8 cellular contexts compared by ENCODE assay signal in genomic region chr14:50335389-50335788, GRCh38. TPM values are rescaled to one million over a fixed set of nuclear protein-coding genes. Genes with fewer than 3 reads are reported as not detected.
DNase-seq lines count a peak whose midpoint lies in the region; ATAC-seq lines count a peak whose summit lies in the region.

No MANE protein-coding gene starts in this region.

- H3K4me1 ChIP-seq in esophagus (ENCODE audit: control insufficient read depth in 2 of 2, insufficient read depth in 2 of 2, low read length in 1 of 2): peaks cover 0 to 2% of the 10 kb centered on the region in 2 donors

- WGBS in esophagus, 2 donors: 24 to 28% methylated on average over 7 of the region's 7 CpGs

- DNase-seq in H7 (peak; percentile 54), NCI-H526 (lab: John Stamatoyannopoulos, UW) (peak; percentile 28 to 44), mucosa of gallbladder (ENCODE audit: low spot score) (peak; percentile 60), GDM1 (lab: John Stamatoyannopoulos, UW) (no peak), T-helper 1 cell (no peak)
- no peak for DNase-seq in activated CD8-positive, alpha-beta memory T cell treated with anti-CD3 and anti-CD28 coated beads, Interleukin-2, amount 50 U/mL, for 4 hours

- no peaks in the 10 kb centered on the region for H3K27me3 ChIP-seq in H7 (ENCODE audit: control insufficient read depth, insufficient read depth, low read length)
- no peaks in the 10 kb centered on the region for H3K27me3 ChIP-seq in esophagus (ENCODE audit: control insufficient read depth in 1 of 2, insufficient read depth in 2 of 2, low read length in 2 of 2)

- H3K36me3 ChIP-seq in H7 (replicated peaks; ENCODE audit: control insufficient read depth, insufficient read depth, low read length): no peaks in the 10 kb centered on the region
- H3K36me3 ChIP-seq in esophagus (ENCODE audit: control insufficient read depth in 2 of 2, insufficient read depth in 2 of 2, low read length in 1 of 2): no peaks in the 10 kb centered on the region

- no peaks in the 10 kb centered on the region for H3K9me3 ChIP-seq in esophagus (ENCODE audit: control insufficient read depth in 2 of 2, insufficient read depth in 1 of 2, low read depth in 1 of 2, low read length in 1 of 2)

- H3K27ac ChIP-seq in esophagus (ENCODE audit: low read depth in 2 of 2, low read length in 1 of 2): peak overlapping the region; percentile 33 to 59

- H3K4me3 ChIP-seq in H7 (ENCODE audit: insufficient read depth, low read depth, low read length) (no peak overlapping the region), esophagus (ENCODE audit: low read depth in 1 of 2, low read length in 2 of 2) (no peak overlapping the region)

- no peak for ATAC-seq in HG02763 (IDR thresholded peaks at IDR 0.05; ENCODE audit: unreplicated experiment)

RNA-seq across cellular contexts. Expression of gene DMAC2L, which starts 23.3 kb away (rescaled TPM):
- 8.0 and 8.2 TPM in 2 replicates for total RNA-seq in H7 (2014; rRNA removed; shearing (Covaris generic))
- 10 to 100 TPM; 16.0 to 18.9 TPM for polyA plus RNA-seq in esophagus
- 15.9 TPM for total RNA-seq in mucosa of gallbladder

RNA-seq across cellular contexts. Expression of gene L2HGDH, which starts 23.4 kb away (rescaled TPM):
- 17.4 and 18.2 TPM in 2 replicates for total RNA-seq in H7 (2014; rRNA removed; shearing (Covaris generic))
- 1 to 10 TPM; 1.9 to 4.6 TPM for polyA plus RNA-seq in esophagus
- 7.7 TPM for total RNA-seq in mucosa of gallbladder

Comparison
In these comparisons a context has a peak if more than half of its experiments do, and no peak if none do; other contexts are left out.
1. DNase-seq: peak in H7 (single experiment), NCI-H526 (2 of 2) and mucosa of gallbladder (single experiment); none in GDM1 (single experiment), T-helper 1 cell (0 of 5) and activated CD8-positive, alpha-beta memory T cell treated with anti-CD3 and anti-CD28 coated beads, Interleukin-2, amount 50 U/mL, for 4 hours (single experiment).